ENCODE assay signal across 11 cellular contexts in genomic region chr17:58052951-58053715, GRCh38. TPM values are rescaled to one million over a fixed set of nuclear protein-coding genes. Genes with fewer than 3 reads are reported as not detected.
DNase-seq lines count a peak whose midpoint lies in the region; ATAC-seq and TF ChIP-seq lines count a peak whose summit lies in the region.
"Had no signal": no experiment of that assay in that cellular context is flagged by ENCODE, and none has a peak within 500 bp of the region (broad histone marks: within the 10 kb centered on the region; RNA-seq: fewer than 3 reads in every experiment).

No MANE protein-coding gene starts in this region.

- H3K4me1 Mint-ChIP-seq in activated naive CD8-positive, alpha-beta T cell treated with anti-CD3 and anti-CD28 coated beads, Interleukin-2, amount 50 U/mL, for 24 hours: peaks cover 11% of the 10 kb centered on the region
- peaks cover 0 to 2% of the 10 kb centered on the region in 2 donors for H3K4me1 Mint-ChIP-seq in effector memory CD8-positive, alpha-beta T cell (ENCODE audit: low read depth in 2 of 2)

- H3K36me3 Mint-ChIP-seq in activated naive CD8-positive, alpha-beta T cell treated with anti-CD3 and anti-CD28 coated beads, Interleukin-2, amount 50 U/mL, for 24 hours (ENCODE audit: low read depth): no peaks in the 10 kb centered on the region
- no peaks in the 10 kb centered on the region for H3K36me3 Mint-ChIP-seq in effector memory CD8-positive, alpha-beta T cell (ENCODE audit: insufficient read depth)

- peak; percentile 3 for DNase-seq in AG10803 (ENCODE audit: low read depth)
- DNase-seq in Jurkat, Clone E6-1 (ENCODE audit: low read depth, low spot score): peak; percentile 5
- DNase-seq in activated naive CD8-positive, alpha-beta T cell treated with anti-CD3 and anti-CD28 coated beads, Interleukin-2, amount 50 U/mL, for 24 hours: peak; percentile 9
- DNase-seq in stimulated activated CD4-positive, alpha-beta T cell treated with anti-CD3 and anti-CD28 coated beads, Interleukin-15, amount 100 ng/mL, for 48 hours (ENCODE audit: low read depth in 2 of 2): peak; percentile 2 to 8
- DNase-seq in effector memory CD8-positive, alpha-beta T cell: no peak
- no peak for DNase-seq in DMS114 treated with DMSO at 0.1 percent for 48 hours (lab: John Stamatoyannopoulos, UW; ENCODE audit: unreplicated experiment)
- no peak for DNase-seq in D341Med (ENCODE audit: low spot score)
- no peak for DNase-seq in NCI-H2081 treated with DMSO at 0.1 percent for 48 hours (lab: John Stamatoyannopoulos, UW)
- DNase-seq: colonic mucosa, DMS153, trophoblast cell had no signal

- H3K27ac Mint-ChIP-seq in activated naive CD8-positive, alpha-beta T cell treated with anti-CD3 and anti-CD28 coated beads, Interleukin-2, amount 50 U/mL, for 24 hours: peak overlapping the region; percentile 28
- peak overlapping the region in 1 of 2 donors; percentile 5 for H3K27ac Mint-ChIP-seq in effector memory CD8-positive, alpha-beta T cell

- H3K4me3 Mint-ChIP-seq in activated naive CD8-positive, alpha-beta T cell treated with anti-CD3 and anti-CD28 coated beads, Interleukin-2, amount 50 U/mL, for 24 hours: no peak overlapping the region
- H3K4me3 Mint-ChIP-seq in effector memory CD8-positive, alpha-beta T cell: no peak overlapping the region

- no peak for TF ChIP-seq CTCF in AG10803 (conservative IDR thresholded peaks at IDR 0.05; ENCODE audit: low read length)

- H3K27me3 Mint-ChIP-seq in activated naive CD8-positive, alpha-beta T cell treated with anti-CD3 and anti-CD28 coated beads, Interleukin-2, amount 50 U/mL, for 24 hours: no peaks in the 10 kb centered on the region
- peaks cover 0 to 1% of the 10 kb centered on the region in 2 donors for H3K27me3 Mint-ChIP-seq in effector memory CD8-positive, alpha-beta T cell

- no peaks in the 10 kb centered on the region for H3K9me3 Mint-ChIP-seq in activated naive CD8-positive, alpha-beta T cell treated with anti-CD3 and anti-CD28 coated beads, Interleukin-2, amount 50 U/mL, for 24 hours
- no peaks in the 10 kb centered on the region for H3K9me3 Mint-ChIP-seq in effector memory CD8-positive, alpha-beta T cell

- peak; percentile 71 for ATAC-seq in activated naive CD8-positive, alpha-beta T cell treated with anti-CD3 and anti-CD28 coated beads, Interleukin-2, amount 50 U/mL, for 24 hours
- no peak for ATAC-seq in effector memory CD8-positive, alpha-beta T cell (replicated peaks)

- H3K4me3 ChIP-seq in AG10803 (ENCODE audit: low read length): no peak overlapping the region
- no peak overlapping the region for H3K4me3 ChIP-seq in Jurkat, Clone E6-1 (ENCODE audit: low read length)
- H3K4me3 ChIP-seq: colonic mucosa had no signal

RNA-seq across cellular contexts. Expression of gene DYNLL2, which starts 30.1 kb away (rescaled TPM):
- polyA plus RNA-seq in Jurkat, Clone E6-1 (2012; ENCODE audit: insufficient read depth, insufficient read length): 43.5 TPM

RNA-seq across cellular contexts. Expression of gene SRSF1, which starts 46.1 kb away (rescaled TPM):
- 479 TPM for polyA plus RNA-seq in Jurkat, Clone E6-1 (2012; ENCODE audit: insufficient read depth, insufficient read length)

Comparison
In these comparisons a context has a peak if more than half of its experiments do, and no peak if none do; other contexts are left out.
1. DNase-seq: peak in AG10803 (single experiment), Jurkat, Clone E6-1 (single experiment), activated naive CD8-positive, alpha-beta T cell treated with anti-CD3 and anti-CD28 coated beads, Interleukin-2, amount 50 U/mL, for 24 hours (single experiment) and stimulated activated CD4-positive, alpha-beta T cell treated with anti-CD3 and anti-CD28 coated beads, Interleukin-15, amount 100 ng/mL, for 48 hours (2 of 2); none in effector memory CD8-positive, alpha-beta T cell (0 of 3), DMS114 treated with DMSO at 0.1 percent for 48 hours (single experiment), D341Med (single experiment) and NCI-H2081 treated with DMSO at 0.1 percent for 48 hours (single experiment).